17 cellular contexts compared by ENCODE assay signal in the genomic region with DNA sequence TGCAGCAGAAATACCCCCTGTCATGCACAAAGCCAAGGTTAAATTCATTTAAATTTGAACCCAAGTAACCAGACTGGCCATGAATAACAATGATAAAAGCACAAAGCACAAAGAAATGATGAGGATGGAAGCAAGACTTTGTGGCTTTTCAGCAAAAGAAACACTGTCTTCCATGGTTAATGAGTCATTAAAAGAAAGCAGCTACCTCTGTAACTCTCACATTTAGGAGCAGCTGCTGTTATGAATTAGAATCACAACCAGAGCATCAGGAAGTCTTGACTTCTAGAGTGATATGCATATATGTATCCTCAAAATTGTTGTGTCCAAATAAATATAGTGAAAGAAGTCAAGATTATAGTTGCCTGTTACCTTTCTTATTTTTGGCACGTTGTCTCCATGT.
"Had no signal": no experiment of that assay in that cellular context is flagged by ENCODE, and none has a peak within 500 bp of the region (broad histone marks: within the 10 kb centered on the region; RNA-seq: fewer than 3 reads in every experiment).

No MANE protein-coding gene starts in this region.

- H3K27me3 Mint-ChIP-seq: activated naive CD8-positive, alpha-beta T cell; progenitor cell of endocrine pancreas had no signal

- H3K27ac ChIP-seq: gastroesophageal sphincter, heart right ventricle, tibial artery, uterus had no signal

- H3K27ac Mint-ChIP-seq: activated CD8-positive, alpha-beta T cell treated with anti-CD3 and anti-CD28 coated beads, Interleukin-2, amount 10 ng/mL, durations not matched to agents 7 days and 5 days; activated naive CD8-positive, alpha-beta T cell; mesothelial cell of epicardium; progenitor cell of endocrine pancreas had no signal

- H3K27me3 ChIP-seq: gastroesophageal sphincter, heart right ventricle, tibial artery had no signal

- ATAC-seq: activated CD8-positive, alpha-beta T cell treated with anti-CD3 and anti-CD28 coated beads, Interleukin-2, amount 10 ng/mL, durations not matched to agents 7 days and 5 days; gastroesophageal sphincter; heart right ventricle; right cardiac atrium had no signal

- H3K4me3 ChIP-seq: gastroesophageal sphincter, heart right ventricle, lung, tibial artery, uterus had no signal

- H3K36me3 Mint-ChIP-seq: activated naive CD8-positive, alpha-beta T cell; mesothelial cell of epicardium had no signal

- H3K4me1 ChIP-seq: gastroesophageal sphincter, heart right ventricle, tibial artery, uterus had no signal

- H3K9me3 ChIP-seq: gastroesophageal sphincter, heart right ventricle, uterus had no signal

- H3K36me3 ChIP-seq: gastroesophageal sphincter, heart right ventricle, tibial artery, uterus had no signal

- H3K4me3 Mint-ChIP-seq: activated CD8-positive, alpha-beta T cell treated with anti-CD3 and anti-CD28 coated beads, Interleukin-2, amount 10 ng/mL, durations not matched to agents 7 days and 5 days; activated naive CD8-positive, alpha-beta T cell; mesothelial cell of epicardium had no signal

- H3K4me1 Mint-ChIP-seq: mesothelial cell of epicardium had no signal

- DNase-seq: activated CD8-positive, alpha-beta memory T cell treated with anti-CD3 and anti-CD28 coated beads, Interleukin-2, amount 50 U/mL, for 4 hours; activated CD8-positive, alpha-beta T cell treated with anti-CD3 and anti-CD28 coated beads, Interleukin-2, amount 10 ng/mL, durations not matched to agents 7 days and 5 days; activated gamma-delta T cell; activated T-cell treated with anti-CD3 and anti-CD28 coated beads, Interleukin-2, amount 50 U/mL, for 48 hours; amniotic stem cell; heart right ventricle; right cardiac atrium; small intestine; stimulated activated CD4-positive, alpha-beta T cell treated with anti-CD3 and anti-CD28 coated beads, Interleukin-4, amount 100 ng/mL, for 24 hours; stimulated activated naive CD4-positive, alpha-beta T cell; tibial artery; uterus had no signal
